Comparison of ENCODE assay signal across 27 cellular contexts in genomic region chrX:132634521-132634920, GRCh38.
"Had no signal": no experiment of that assay in that cellular context is flagged by ENCODE, and none has a peak within 500 bp of the region (broad histone marks: within the 10 kb centered on the region; RNA-seq: fewer than 3 reads in every experiment).

No MANE protein-coding gene starts in this region.

- H3K27ac Mint-ChIP-seq: T-cell had no signal

- H3K27me3 ChIP-seq: MG63, Peyer's patch, SJCRH30 had no signal

- H3K4me3 ChIP-seq: MG63, PC-9, Peyer's patch, SJCRH30, SK-N-MC had no signal

- H3K4me1 ChIP-seq: Peyer's patch, SJCRH30 had no signal

- H3K27ac ChIP-seq: HL-60, PC-9, Peyer's patch, SJCRH30, SK-N-MC had no signal

- DNase-seq: IMR-90, KG1, MG63, NCI-H1092, NCI-H1105 treated with DMSO at 0.1 percent for 48 hours, NCI-H1417 treated with DMSO at 0.1 percent for 48 hours, NCI-H146, NCI-H1694 treated with DMSO at 0.1 percent for 48 hours, NCI-H1930, NCI-H2081, NCI-H2107, NCI-H2171, NCI-H226, NCI-H446, NCI-H510A, NCI-H524 treated with DMSO at 0.1 percent for 48 hours, NCI-H69, NCI-H774, Peyer's patch, SHP77 treated with DMSO at 0.1 percent for 48 hours, SJCRH30, T-cell had no signal

- ATAC-seq: HepG2, Right ventricle myocardium inferior, T-cell had no signal

- H3K36me3 ChIP-seq: MG63, Peyer's patch, SJCRH30 had no signal

- H3K4me3 Mint-ChIP-seq: T-cell had no signal

- H3K9me3 ChIP-seq: MG63, Peyer's patch, SJCRH30 had no signal

- H3K4me2 ChIP-seq: PC-9 had no signal

- H3K4me1 Mint-ChIP-seq: T-cell had no signal

- H2AFZ ChIP-seq: PC-9 had no signal

- H3K9me3 Mint-ChIP-seq: T-cell had no signal

- H3K36me3 Mint-ChIP-seq: T-cell had no signal
